Comparison of ENCODE assay signal across 10 cellular contexts in genomic region chr19:1257475-1258160, GRCh38. TPM values are rescaled to one million over a fixed set of nuclear protein-coding genes. Genes with fewer than 3 reads are reported as not detected.
DNase-seq lines count a peak whose midpoint lies in the region; ATAC-seq and TF ChIP-seq lines count a peak whose summit lies in the region.
"Had no signal": no experiment of that assay in that cellular context is flagged by ENCODE, and none has a peak within 500 bp of the region (broad histone marks: within the 10 kb centered on the region; RNA-seq: fewer than 3 reads in every experiment).

No MANE protein-coding gene starts in this region.

- intact Hi-C loops in dorsolateral prefrontal cortex (cut with DNase I): no loop called here

- H3K9ac ChIP-seq in HUES6 (ENCODE audit: low read length): no peak overlapping the region

- CTCF ChIA-PET in AG04450 (lab: Charles Lee): interaction anchor here (1.1 to 3.1 kb wide), 3 partner anchors 9 to 14 kb away, joined by 3 to 13 read pairs (median 3); no protein-coding TSS in a partner anchor

- H3K4me1 ChIP-seq in HUES6 (ENCODE audit: control insufficient read depth, insufficient read depth, low read length): peaks cover 61% of the 10 kb centered on the region
- peaks cover 87% of the 10 kb centered on the region in 2 experiments for H3K4me1 ChIP-seq in neutrophil (ENCODE audit: control insufficient read depth in 1 of 2, insufficient read depth in 1 of 2, low read depth in 1 of 2, low read length in 1 of 2)

- no peak for ATAC-seq in HG03571 (IDR thresholded peaks at IDR 0.05; ENCODE audit: unreplicated experiment)

- H3K27ac ChIP-seq in AG04450 (ENCODE audit: low read depth, low read length): peak overlapping the region; percentile 68
- H3K27ac ChIP-seq in HUES6 (ENCODE audit: low read depth, low read length): peak overlapping the region; percentile 58; the same call in 1 of the 2 replicates
- H3K27ac ChIP-seq in dorsolateral prefrontal cortex: peak overlapping the region in 55 of 59 donors; percentile 16 to 100 (median 99)
- peak overlapping the region; percentile 100 for H3K27ac ChIP-seq in neutrophil

- no peaks in the 10 kb centered on the region; the same call in 1 of the 2 replicates for H3K9me3 ChIP-seq in AG04450 (ENCODE audit: control insufficient read depth, insufficient read depth, low read length)
- no peaks in the 10 kb centered on the region for H3K9me3 ChIP-seq in HUES6 (ENCODE audit: control insufficient read depth, insufficient read depth, low read depth, low read length)
- H3K9me3 ChIP-seq in neutrophil: peaks cover 14% of the 10 kb centered on the region

- H3K36me3 ChIP-seq in HUES6 (ENCODE audit: control insufficient read depth, insufficient read depth, low read length): peaks cover 51% of the 10 kb centered on the region
- peaks cover 71% of the 10 kb centered on the region for H3K36me3 ChIP-seq in neutrophil

- POLR2A ChIA-PET in AG04450 (lab: Yijun Ruan, JAX): interaction anchor here (0.8 to 7.4 kb wide), 2 partner anchors 9 kb away, joined by 4 to 241 read pairs; partner anchors contain the start of gene CIRBP

- H3K4me3 ChIP-seq in AG04450 (ENCODE audit: low read depth, low read length): no peak overlapping the region
- no peak overlapping the region for H3K4me3 ChIP-seq in HUES6 (ENCODE audit: low read depth, low read length)
- H3K4me3 ChIP-seq in dorsolateral prefrontal cortex: peak overlapping the region in 5 of 59 donors; percentile 5 to 24 (median 6)
- peak overlapping the region; percentile 71 to 72 for H3K4me3 ChIP-seq in neutrophil (ENCODE audit: low read depth in 1 of 2, low read length in 1 of 2)

- H3K27me3 ChIP-seq in AG04450 (ENCODE audit: control insufficient read depth, insufficient read depth, low read length): no peaks in the 10 kb centered on the region
- H3K27me3 ChIP-seq in HUES6 (ENCODE audit: control insufficient read depth, insufficient read depth, low read length): no peaks in the 10 kb centered on the region
- no peaks in the 10 kb centered on the region for H3K27me3 ChIP-seq in dorsolateral prefrontal cortex
- no peaks in the 10 kb centered on the region for H3K27me3 ChIP-seq in neutrophil

- no peak for DNase-seq in AG04450 (ENCODE audit: low read depth, low spot score)
- DNase-seq in dorsolateral prefrontal cortex: no peak
- DNase-seq in nucleus accumbens (lab: John Stamatoyannopoulos, UW): no peak
- no peak for DNase-seq in NCI-H748 treated with DMSO at 0.1 percent for 48 hours (lab: John Stamatoyannopoulos, UW)
- no peak for DNase-seq in KBM-7
- DNase-seq: EL, kidney glomerular epithelial cell had no signal

- no peak for TF ChIP-seq CTCF in AG04450 (IDR thresholded peaks at IDR 0.05; ENCODE audit: low read depth, low read length)
- no peak for TF ChIP-seq CTCF in dorsolateral prefrontal cortex (IDR thresholded peaks at IDR 0.05 in 54 of 56, conservative IDR thresholded peaks at IDR 0.05 in 2 of 56; ENCODE audit: low read depth in 1 of 56, partially characterized antibody in 56 of 56)
- no peak for TF ChIP-seq CTCF in neutrophil (IDR thresholded peaks at IDR 0.05)

- in situ Hi-C loops in KBM-7 (cut with MboI; ENCODE audit: low pct_unique_long_range_greater_than_20kb, low sequenced_read_pairs): no loop called here

RNA-seq across cellular contexts. Expression of gene MIDN, which starts 9.2 kb away (rescaled TPM):
- polyA plus RNA-seq in AG04450 (2011; rRNA removed): 6.6 and 10.6 TPM in 2 replicates
- polyA minus RNA-seq in AG04450 (2011; rRNA and poly(A)+ RNA removed): 16.1 and 21.3 TPM in 2 replicates
- total RNA-seq in dorsolateral prefrontal cortex: 100 to 1,000 TPM in 4 of 120 experiments, 10 to 100 TPM in 116; 19.9 to 116 (median 36.5) TPM

RNA-seq across cellular contexts. Expression of gene CIRBP, which starts 11.5 kb away (rescaled TPM):
- 269 and 274 TPM in 2 replicates for polyA plus RNA-seq in AG04450 (2011; rRNA removed)
- 121 and 143 TPM in 2 replicates for polyA minus RNA-seq in AG04450 (2011; rRNA and poly(A)+ RNA removed)
- total RNA-seq in dorsolateral prefrontal cortex: 100 to 1,000 TPM; 215 to 736 (median 434) TPM

RNA-seq across cellular contexts. Expression of gene ATP5F1D, which starts 16.1 kb away (rescaled TPM):
- polyA plus RNA-seq in AG04450 (2011; rRNA removed): 36.4 and 55.1 TPM in 2 replicates
- polyA minus RNA-seq in AG04450 (2011; rRNA and poly(A)+ RNA removed): 19.4 and 21.4 TPM in 2 replicates
- total RNA-seq in dorsolateral prefrontal cortex: 100 to 1,000 TPM; 170 to 316 (median 242) TPM

RNA-seq across cellular contexts. Expression of gene FAM174C, which starts 17.7 kb away (rescaled TPM):
- polyA plus RNA-seq in AG04450 (2011; rRNA removed): 16.6 and 29.1 TPM in 2 replicates
- 3.8 and 4.7 TPM in 2 replicates for polyA minus RNA-seq in AG04450 (2011; rRNA and poly(A)+ RNA removed)
- 10 to 100 TPM; 16.2 to 44.5 (median 25.3) TPM for total RNA-seq in dorsolateral prefrontal cortex

RNA-seq across cellular contexts. Expression of gene CBARP, which starts 19.8 kb away (rescaled TPM):
- 1.1 and 1.6 TPM in 2 replicates for polyA plus RNA-seq in AG04450 (2011; rRNA removed)
- 0.55 and 0.91 TPM in 2 replicates for polyA minus RNA-seq in AG04450 (2011; rRNA and poly(A)+ RNA removed)
- total RNA-seq in dorsolateral prefrontal cortex: 10 to 100 TPM in 119 of 120 experiments, 1 to 10 TPM in 1; 9.5 to 47.7 (median 25.8) TPM

Comparison
In these comparisons a context has a peak if more than half of its experiments do, and no peak if none do; other contexts are left out.
1. H3K4me3 ChIP-seq: peak in neutrophil (2 of 2); none in AG04450 (single experiment) and HUES6 (single experiment).
2. Peak in every context shown above with its lines, with median percentiles within 50 percentile points of each other: H3K27ac ChIP-seq.